Comparison of ENCODE assay signal across 8 cellular contexts in genomic region chr12:103840399-103840880, GRCh38. TPM values are rescaled to one million over a fixed set of nuclear protein-coding genes. Genes with fewer than 3 reads are reported as not detected.
DNase-seq lines count a peak whose midpoint lies in the region; ATAC-seq and TF ChIP-seq lines count a peak whose summit lies in the region.

No MANE protein-coding gene starts in this region.

- DNase-seq in activated naive CD4-positive, alpha-beta T cell treated with Interleukin-2 at 50 U/mL for 16 hours: peak; percentile 42
- no peak for DNase-seq in activated naive CD4-positive, alpha-beta T cell (lab: John Stamatoyannopoulos, UW)
- DNase-seq in SJCRH30 (peak in 1 of 2 experiments; percentile 37), colonic mucosa (no peak), mesothelial cell of epicardium (ENCODE audit: low spot score in 2 of 2, unreplicated experiment in 2 of 2) (no peak), ureter (ENCODE audit: low spot score) (no peak)

- no peak overlapping the region for H3K27ac Mint-ChIP-seq in mesothelial cell of epicardium

- H3K36me3 ChIP-seq in SJCRH30 (no peaks in the 10 kb centered on the region), colonic mucosa (no peaks in the 10 kb centered on the region), subcutaneous abdominal adipose tissue (ENCODE audit: control insufficient read depth in 5 of 5, insufficient read depth in 5 of 5, low read length in 5 of 5) (no peaks in the 10 kb centered on the region)

- H3K9ac ChIP-seq in colonic mucosa (ENCODE audit: low read depth in 2 of 2, low read length in 2 of 2) (peak overlapping the region; percentile 64 to 74), subcutaneous abdominal adipose tissue (ENCODE audit: low read length in 5 of 5) (peak overlapping the region in 4 of 5 donors; percentile 63 to 80 (median 67))

- H3K27ac ChIP-seq in SJCRH30: peak overlapping the region; percentile 32; the same call in 1 of the 2 replicates
- peak overlapping the region; percentile 18 for H3K27ac ChIP-seq in colonic mucosa
- no peak overlapping the region for H3K27ac ChIP-seq in subcutaneous abdominal adipose tissue (ENCODE audit: low read depth, low read length)

- no peaks in the 10 kb centered on the region for H3K36me3 Mint-ChIP-seq in mesothelial cell of epicardium

- peaks cover 33% of the 10 kb centered on the region for H3K27me3 Mint-ChIP-seq in mesothelial cell of epicardium (ENCODE audit: low read depth)

- TF ChIP-seq CTCF in colonic mucosa (IDR thresholded peaks at IDR 0.05): no peak
- no peak for TF ChIP-seq CTCF in mesothelial cell of epicardium (IDR thresholded peaks at IDR 0.05; ENCODE audit: unreplicated experiment)

- peak; percentile 37 for ATAC-seq in HG02938 (IDR thresholded peaks at IDR 0.05; ENCODE audit: unreplicated experiment)

- H3K4me3 ChIP-seq in SJCRH30 (peak overlapping the region; percentile 95), colonic mucosa (peak overlapping the region; percentile 65), subcutaneous abdominal adipose tissue (ENCODE audit: low read depth in 1 of 5, low read length in 5 of 5) (peak overlapping the region; percentile 53 to 81 (median 71))

- H3K27me3 ChIP-seq in SJCRH30: no peaks in the 10 kb centered on the region
- no peaks in the 10 kb centered on the region for H3K27me3 ChIP-seq in colonic mucosa
- no peaks in the 10 kb centered on the region for H3K27me3 ChIP-seq in subcutaneous abdominal adipose tissue (ENCODE audit: control insufficient read depth in 5 of 5, insufficient read depth in 4 of 5, low read length in 5 of 5)

- intact Hi-C loops in colonic mucosa (cut with DNase I): no loop called here

- H3K4me1 ChIP-seq in SJCRH30 (peaks cover 7% of the 10 kb centered on the region), colonic mucosa (peaks cover 8% of the 10 kb centered on the region), subcutaneous abdominal adipose tissue (ENCODE audit: control insufficient read depth in 5 of 5, insufficient read depth in 5 of 5, low read length in 5 of 5) (peaks cover 0 to 36% (median 34%) of the 10 kb centered on the region in 5 donors)

- no peaks in the 10 kb centered on the region for H3K9me3 Mint-ChIP-seq in mesothelial cell of epicardium

- H3K9me3 ChIP-seq in SJCRH30 (replicated peaks): no peaks in the 10 kb centered on the region
- no peaks in the 10 kb centered on the region for H3K9me3 ChIP-seq in colonic mucosa
- H3K9me3 ChIP-seq in subcutaneous abdominal adipose tissue (ENCODE audit: control insufficient read depth in 5 of 5, low read length in 5 of 5): no peaks in the 10 kb centered on the region

- H3K4me1 Mint-ChIP-seq in mesothelial cell of epicardium: peaks cover 18% of the 10 kb centered on the region

- peak overlapping the region; percentile 69 for H3K4me3 Mint-ChIP-seq in mesothelial cell of epicardium

RNA-seq across cellular contexts. Expression of gene NT5DC3, which starts 0.6 kb away (rescaled TPM):
- total RNA-seq in SJCRH30 (2014; rRNA removed; shearing (Covaris generic)): 13.2 and 14.8 TPM in 2 replicates
- total RNA-seq in colonic mucosa: 10 to 100 TPM; 10.0 to 22.6 TPM
- total RNA-seq in mesothelial cell of epicardium: 7.7 to 9.1 TPM (median 8.7 TPM) in 3 replicates
- 11.0 TPM for total RNA-seq in ureter
